ENCODE assay signal across 17 cellular contexts in the genomic region with DNA sequence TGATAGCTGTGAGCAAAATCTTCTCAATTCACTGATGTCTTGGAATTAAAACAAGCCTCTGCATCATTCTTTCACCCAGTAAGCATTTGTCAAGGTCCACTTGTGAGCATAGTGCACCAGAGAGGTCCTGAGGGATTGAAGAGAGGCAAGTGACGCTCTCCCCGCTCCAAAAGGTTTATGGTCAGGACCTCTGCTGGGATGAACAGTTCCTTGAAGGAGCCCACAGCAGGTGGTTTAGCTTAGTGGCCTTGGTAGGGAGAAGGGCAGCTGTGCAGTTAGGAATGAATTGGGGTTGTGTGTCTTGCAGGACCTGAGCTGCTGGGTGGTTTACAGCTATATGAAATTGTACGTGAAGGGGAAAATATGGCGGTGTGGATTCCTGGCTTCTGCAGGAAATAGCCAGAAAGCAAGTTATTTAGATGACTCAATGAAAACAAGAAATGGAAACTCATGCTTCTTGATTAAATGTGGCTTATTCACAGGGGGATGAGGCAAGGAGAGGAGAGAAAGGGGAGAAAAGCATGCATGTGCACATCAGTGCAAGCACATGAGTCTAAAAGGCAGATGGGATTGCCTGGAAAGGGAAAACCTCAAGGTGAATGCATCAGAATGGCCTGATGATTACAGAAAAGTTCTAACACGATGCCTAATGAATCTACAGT.
"Had no signal": no experiment of that assay in that cellular context is flagged by ENCODE, and none has a peak within 500 bp of the region (broad histone marks: within the 10 kb centered on the region; RNA-seq: fewer than 3 reads in every experiment).

No MANE protein-coding gene starts in this region.

- H3K9me3 Mint-ChIP-seq: activated CD8-positive, alpha-beta T cell treated with anti-CD3 and anti-CD28 coated beads for 36 hours; activated naive CD8-positive, alpha-beta T cell treated with anti-CD3 and anti-CD28 coated beads for 36 hours; activated T-helper 17 cell treated with anti-CD3 and anti-CD28 coated beads, Interleukin-2, amount 50 U/mL, for 72 hours; nephron had no signal

- H3K4me2 ChIP-seq: hepatocyte had no signal

- H3K4me3 ChIP-seq: colonic mucosa, hepatocyte, thyroid gland had no signal

- H3K36me3 Mint-ChIP-seq: activated naive CD8-positive, alpha-beta T cell treated with anti-CD3 and anti-CD28 coated beads for 36 hours; mesothelial cell of epicardium had no signal

- H3K4me1 ChIP-seq: colonic mucosa had no signal

- DNase-seq: activated CD4-positive, alpha-beta T cell treated with anti-CD3 and anti-CD28 coated beads for 48 hours; activated CD8-positive, alpha-beta T cell treated with anti-CD3 and anti-CD28 coated beads for 36 hours; activated naive CD4-positive, alpha-beta T cell; activated naive CD8-positive, alpha-beta T cell treated with anti-CD3 and anti-CD28 coated beads for 36 hours; activated T-cell treated with anti-CD3 and anti-CD28 coated beads, Interleukin-2, amount 50 U/mL, for 1 hour; amniotic stem cell; caudate nucleus; colonic mucosa; posterior cingulate gyrus; stimulated activated CD8-positive, alpha-beta memory T cell treated with anti-CD3 and anti-CD28 coated beads, Interleukin-4, amount 100 ng/mL, for 48 hours; stimulated activated naive CD4-positive, alpha-beta T cell; T-helper 17 cell had no signal

- H3K27me3 Mint-ChIP-seq: activated CD8-positive, alpha-beta T cell treated with anti-CD3 and anti-CD28 coated beads for 36 hours; activated naive CD8-positive, alpha-beta T cell treated with anti-CD3 and anti-CD28 coated beads for 36 hours; activated T-helper 17 cell treated with anti-CD3 and anti-CD28 coated beads, Interleukin-2, amount 50 U/mL, for 72 hours had no signal

- H3K9me3 ChIP-seq: colonic mucosa, thyroid gland had no signal

- H3K79me2 ChIP-seq: hepatocyte had no signal

- H3K27me3 ChIP-seq: colonic mucosa, hepatocyte, thyroid gland had no signal

- H3K36me3 ChIP-seq: colonic mucosa, thyroid gland had no signal

- ATAC-seq: activated CD8-positive, alpha-beta T cell treated with anti-CD3 and anti-CD28 coated beads for 36 hours; activated T-helper 17 cell treated with anti-CD3 and anti-CD28 coated beads, Interleukin-2, amount 50 U/mL, for 72 hours; T-helper 17 cell had no signal

- H2AFZ ChIP-seq: hepatocyte had no signal

- H3K27ac Mint-ChIP-seq: activated CD8-positive, alpha-beta T cell treated with anti-CD3 and anti-CD28 coated beads for 36 hours; activated naive CD8-positive, alpha-beta T cell treated with anti-CD3 and anti-CD28 coated beads for 36 hours; activated T-helper 17 cell treated with anti-CD3 and anti-CD28 coated beads, Interleukin-2, amount 50 U/mL, for 72 hours; mesothelial cell of epicardium; nephron; T-helper 17 cell had no signal

- H3K4me3 Mint-ChIP-seq: activated CD8-positive, alpha-beta T cell treated with anti-CD3 and anti-CD28 coated beads for 36 hours; activated naive CD8-positive, alpha-beta T cell treated with anti-CD3 and anti-CD28 coated beads for 36 hours; activated T-helper 17 cell treated with anti-CD3 and anti-CD28 coated beads, Interleukin-2, amount 50 U/mL, for 72 hours; mesothelial cell of epicardium; nephron; T-helper 17 cell had no signal

- H3K4me1 Mint-ChIP-seq: activated naive CD8-positive, alpha-beta T cell treated with anti-CD3 and anti-CD28 coated beads for 36 hours; activated T-helper 17 cell treated with anti-CD3 and anti-CD28 coated beads, Interleukin-2, amount 50 U/mL, for 72 hours had no signal

- H3K27ac ChIP-seq: colonic mucosa, hepatocyte had no signal
